8 cellular contexts compared by ENCODE assay signal in genomic region chr6:12301009-12301408, GRCh38. TPM values are rescaled to one million over a fixed set of nuclear protein-coding genes. Genes with fewer than 3 reads are reported as not detected.
"Had no signal": no experiment of that assay in that cellular context is flagged by ENCODE, and none has a peak within 500 bp of the region (broad histone marks: within the 10 kb centered on the region; RNA-seq: fewer than 3 reads in every experiment).

No MANE protein-coding gene starts in this region.

- DNase-seq: GM23248, GOT3, H7, KG1 had no signal

- ATAC-seq: HCT116 had no signal

- H3K36me3 ChIP-seq: HAP-1 had no signal

- H3K4me1 ChIP-seq: HAP-1 had no signal

- H3K9ac ChIP-seq: GM23248 had no signal

- H3K4me3 Mint-ChIP-seq: IgD-negative memory B cell had no signal

- H2AFZ ChIP-seq: GM23248 had no signal

- H3K4me3 ChIP-seq: GM23248, HAP-1 had no signal

- FAIRE-seq: HTR-8/SVneo had no signal

- H3K27ac ChIP-seq: GM23248 had no signal

- H3K27ac Mint-ChIP-seq: IgD-negative memory B cell had no signal

- H3K4me1 Mint-ChIP-seq: IgD-negative memory B cell had no signal

- H3K9me3 ChIP-seq: HAP-1 had no signal

RNA-seq across cellular contexts. Expression of gene EDN1, which starts 10.8 kb away (rescaled TPM):
- polyA plus RNA-seq: IgD-negative memory B cell had no signal
